1 cellular context compared by ENCODE assay signal in genomic region chr10:76150886-76151288, GRCh38.
TF ChIP-seq lines count a peak whose summit lies in the region.

No MANE protein-coding gene starts in this region.

TF ChIP-seq in HepG2, 621 proteins besides CTCF, POLR2A, EP300 and RAD21 (continued from another document and continues in another):
- no peak for TF ChIP-seq ZNF512 (CRISPR knock-in tag; IDR thresholded peaks at IDR 0.05)
- no peak for TF ChIP-seq ZNF407 (CRISPR knock-in tag; IDR thresholded peaks at IDR 0.05; ENCODE audit: not compliant biosample characterization)
- no peak for TF ChIP-seq GMEB2 (CRISPR knock-in tag; IDR thresholded peaks at IDR 0.05; ENCODE audit: low read depth)
- TF ChIP-seq TERF1 (CRISPR knock-in tag; IDR thresholded peaks at IDR 0.05), result no peak
- TF ChIP-seq NFE2L2 (IDR thresholded peaks at IDR 0.05; ENCODE audit: low read length), result no peak
- no peak for TF ChIP-seq JDP2 (CRISPR knock-in tag; IDR thresholded peaks at IDR 0.05; ENCODE audit: borderline replicate concordance)
- TF ChIP-seq STAT6 (CRISPR knock-in tag; IDR thresholded peaks at IDR 0.05; ENCODE audit: borderline replicate concordance), result no peak
- TF ChIP-seq SMAD3 (CRISPR knock-in tag; IDR thresholded peaks at IDR 0.05), result peak; percentile 12; the same call in 1 of the 2 replicates
- TF ChIP-seq RXRA (CRISPR knock-in tag; IDR thresholded peaks at IDR 0.05), result no peak
- no peak for TF ChIP-seq MAFF (IDR thresholded peaks at IDR 0.05; ENCODE audit: low read depth, low read length)
- TF ChIP-seq NBN (conservative IDR thresholded peaks at IDR 0.05), result no peak
- no peak for TF ChIP-seq NFE2 (CRISPR knock-in tag; IDR thresholded peaks at IDR 0.05)
- no peak for TF ChIP-seq ZNF816 (CRISPR knock-in tag; IDR thresholded peaks at IDR 0.05; ENCODE audit: borderline replicate concordance)
- TF ChIP-seq TEAD3 (CRISPR knock-in tag; optimal IDR thresholded peaks at IDR 0.05; ENCODE audit: borderline replicate concordance), result peak; percentile 41
- no peak for TF ChIP-seq ZNF652 (CRISPR knock-in tag; IDR thresholded peaks at IDR 0.05; ENCODE audit: borderline replicate concordance, low read depth)
- TF ChIP-seq ZNF615 (CRISPR knock-in tag; IDR thresholded peaks at IDR 0.05; ENCODE audit: borderline replicate concordance), result no peak
- no peak for TF ChIP-seq HNRNPH1 (optimal IDR thresholded peaks at IDR 0.05; ENCODE audit: low read depth, low read length)
- TF ChIP-seq DMTF1 (CRISPR knock-in tag; IDR thresholded peaks at IDR 0.05), result no peak
- no peak for TF ChIP-seq REL (CRISPR knock-in tag; conservative IDR thresholded peaks at IDR 0.05)
- no peak for TF ChIP-seq NFRKB (IDR thresholded peaks at IDR 0.05)
- TF ChIP-seq SAFB2 (CRISPR knock-in tag; IDR thresholded peaks at IDR 0.05; ENCODE audit: borderline replicate concordance, low read depth), result no peak
- TF ChIP-seq MEIS2 (CRISPR knock-in tag; IDR thresholded peaks at IDR 0.05), result no peak
- no peak for TF ChIP-seq ZNF142 (CRISPR knock-in tag; IDR thresholded peaks at IDR 0.05)
- TF ChIP-seq ATF3 (CRISPR knock-in tag; IDR thresholded peaks at IDR 0.05), result no peak
- TF ChIP-seq SMARCC2 (IDR thresholded peaks at IDR 0.05), result no peak
- no peak for TF ChIP-seq ZNF749 (CRISPR knock-in tag; IDR thresholded peaks at IDR 0.05; ENCODE audit: borderline replicate concordance)
- no peak for TF ChIP-seq ZNF619 (CRISPR knock-in tag; IDR thresholded peaks at IDR 0.05)
- no peak for TF ChIP-seq ETS1 (CRISPR knock-in tag; IDR thresholded peaks at IDR 0.05)
